In the genomic region with DNA sequence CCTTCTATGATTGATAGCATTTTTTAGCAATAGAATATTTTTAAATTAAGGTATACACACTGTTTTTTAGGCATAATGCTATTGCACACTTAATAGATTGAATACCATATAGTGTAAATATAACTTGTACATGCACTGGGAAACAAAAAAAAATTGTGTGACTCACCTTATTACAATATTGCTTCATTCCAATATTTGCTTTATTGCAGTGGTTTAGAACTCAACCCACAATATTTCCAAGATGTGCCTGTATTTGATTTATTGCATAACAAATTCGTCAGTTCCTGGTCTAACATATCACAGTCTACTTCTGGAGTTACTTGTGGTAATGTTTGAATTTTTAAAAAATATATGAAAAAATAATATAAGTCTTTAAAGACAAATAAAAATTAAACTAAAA, we compare ENCODE assay signal across 1 cellular context.
TF ChIP-seq lines count a peak whose summit lies in the region.

No MANE protein-coding gene starts in this region.

TF ChIP-seq in HepG2, 621 proteins besides CTCF, POLR2A, EP300 and RAD21 (continued from another document):
- TF ChIP-seq, protein P1, sequence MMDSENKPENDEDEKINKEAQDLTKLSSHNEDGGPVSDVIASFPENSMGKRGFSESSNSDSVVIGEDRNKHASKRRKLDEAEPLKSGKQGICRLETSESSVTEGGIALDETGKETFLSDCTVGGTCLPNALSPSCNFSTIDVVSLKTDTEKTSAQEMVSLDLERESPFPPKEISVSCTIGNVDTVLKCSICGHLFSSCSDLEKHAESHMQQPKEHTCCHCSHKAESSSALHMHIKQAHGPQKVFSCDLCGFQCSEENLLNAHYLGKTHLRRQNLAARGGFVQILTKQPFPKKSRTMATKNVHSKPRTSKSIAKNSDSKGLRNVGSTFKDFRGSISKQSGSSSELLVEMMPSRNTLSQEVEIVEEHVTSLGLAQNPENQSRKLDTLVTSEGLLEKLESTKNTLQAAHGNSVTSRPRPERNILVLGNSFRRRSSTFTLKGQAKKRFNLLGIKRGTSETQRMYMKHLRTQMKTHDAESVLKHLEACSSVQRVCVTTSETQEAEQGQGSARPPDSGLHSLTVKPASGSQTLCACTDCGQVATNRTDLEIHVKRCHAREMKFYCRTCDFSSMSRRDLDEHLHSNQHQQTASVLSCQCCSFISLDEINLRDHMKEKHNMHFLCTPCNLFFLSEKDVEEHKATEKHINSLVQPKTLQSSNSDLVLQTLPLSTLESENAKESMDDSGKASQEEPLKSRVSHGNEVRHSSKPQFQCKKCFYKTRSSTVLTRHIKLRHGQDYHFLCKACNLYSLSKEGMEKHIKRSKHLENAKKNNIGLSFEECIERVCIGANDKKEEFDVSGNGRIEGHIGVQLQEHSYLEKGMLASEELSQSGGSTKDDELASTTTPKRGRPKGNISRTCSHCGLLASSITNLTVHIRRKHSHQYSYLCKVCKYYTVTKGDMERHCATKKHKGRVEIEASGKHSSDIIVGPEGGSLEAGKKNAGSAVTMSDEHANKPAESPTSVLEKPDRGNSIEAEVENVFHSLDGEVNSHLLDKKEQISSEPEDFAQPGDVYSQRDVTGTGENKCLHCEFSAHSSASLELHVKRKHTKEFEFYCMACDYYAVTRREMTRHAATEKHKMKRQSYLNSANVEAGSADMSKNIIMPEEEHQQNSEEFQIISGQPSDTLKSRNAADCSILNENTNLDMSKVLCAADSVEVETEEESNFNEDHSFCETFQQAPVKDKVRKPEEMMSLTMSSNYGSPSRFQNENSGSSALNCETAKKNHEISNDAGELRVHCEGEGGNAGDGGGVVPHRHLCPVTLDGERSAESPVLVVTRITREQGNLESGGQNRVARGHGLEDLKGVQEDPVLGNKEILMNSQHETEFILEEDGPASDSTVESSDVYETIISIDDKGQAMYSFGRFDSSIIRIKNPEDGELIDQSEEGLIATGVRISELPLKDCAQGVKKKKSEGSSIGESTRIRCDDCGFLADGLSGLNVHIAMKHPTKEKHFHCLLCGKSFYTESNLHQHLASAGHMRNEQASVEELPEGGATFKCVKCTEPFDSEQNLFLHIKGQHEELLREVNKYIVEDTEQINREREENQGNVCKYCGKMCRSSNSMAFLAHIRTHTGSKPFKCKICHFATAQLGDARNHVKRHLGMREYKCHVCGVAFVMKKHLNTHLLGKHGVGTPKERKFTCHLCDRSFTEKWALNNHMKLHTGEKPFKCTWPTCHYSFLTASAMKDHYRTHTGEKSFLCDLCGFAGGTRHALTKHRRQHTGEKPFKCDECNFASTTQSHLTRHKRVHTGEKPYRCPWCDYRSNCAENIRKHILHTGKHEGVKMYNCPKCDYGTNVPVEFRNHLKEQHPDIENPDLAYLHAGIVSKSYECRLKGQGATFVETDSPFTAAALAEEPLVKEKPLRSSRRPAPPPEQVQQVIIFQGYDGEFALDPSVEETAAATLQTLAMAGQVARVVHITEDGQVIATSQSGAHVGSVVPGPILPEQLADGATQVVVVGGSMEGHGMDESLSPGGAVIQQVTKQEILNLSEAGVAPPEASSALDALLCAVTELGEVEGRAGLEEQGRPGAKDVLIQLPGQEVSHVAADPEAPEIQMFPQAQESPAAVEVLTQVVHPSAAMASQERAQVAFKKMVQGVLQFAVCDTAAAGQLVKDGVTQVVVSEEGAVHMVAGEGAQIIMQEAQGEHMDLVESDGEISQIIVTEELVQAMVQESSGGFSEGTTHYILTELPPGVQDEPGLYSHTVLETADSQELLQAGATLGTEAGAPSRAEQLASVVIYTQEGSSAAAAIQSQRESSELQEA (CRISPR knock-in tag; IDR thresholded peaks at IDR 0.05; ENCODE audit: not compliant biosample characterization): no peak
- TF ChIP-seq, protein P2, sequence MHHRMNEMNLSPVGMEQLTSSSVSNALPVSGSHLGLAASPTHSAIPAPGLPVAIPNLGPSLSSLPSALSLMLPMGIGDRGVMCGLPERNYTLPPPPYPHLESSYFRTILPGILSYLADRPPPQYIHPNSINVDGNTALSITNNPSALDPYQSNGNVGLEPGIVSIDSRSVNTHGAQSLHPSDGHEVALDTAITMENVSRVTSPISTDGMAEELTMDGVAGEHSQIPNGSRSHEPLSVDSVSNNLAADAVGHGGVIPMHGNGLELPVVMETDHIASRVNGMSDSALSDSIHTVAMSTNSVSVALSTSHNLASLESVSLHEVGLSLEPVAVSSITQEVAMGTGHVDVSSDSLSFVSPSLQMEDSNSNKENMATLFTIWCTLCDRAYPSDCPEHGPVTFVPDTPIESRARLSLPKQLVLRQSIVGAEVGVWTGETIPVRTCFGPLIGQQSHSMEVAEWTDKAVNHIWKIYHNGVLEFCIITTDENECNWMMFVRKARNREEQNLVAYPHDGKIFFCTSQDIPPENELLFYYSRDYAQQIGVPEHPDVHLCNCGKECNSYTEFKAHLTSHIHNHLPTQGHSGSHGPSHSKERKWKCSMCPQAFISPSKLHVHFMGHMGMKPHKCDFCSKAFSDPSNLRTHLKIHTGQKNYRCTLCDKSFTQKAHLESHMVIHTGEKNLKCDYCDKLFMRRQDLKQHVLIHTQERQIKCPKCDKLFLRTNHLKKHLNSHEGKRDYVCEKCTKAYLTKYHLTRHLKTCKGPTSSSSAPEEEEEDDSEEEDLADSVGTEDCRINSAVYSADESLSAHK (CRISPR knock-in tag; IDR thresholded peaks at IDR 0.05; ENCODE audit: borderline replicate concordance): no peak
- no peak for TF ChIP-seq SNAI1 (CRISPR knock-in tag; IDR thresholded peaks at IDR 0.05; ENCODE audit: borderline replicate concordance)
- no peak for TF ChIP-seq AGO1 (IDR thresholded peaks at IDR 0.05; ENCODE audit: low read depth, low read length, poor library complexity, severe bottlenecking)
- TF ChIP-seq GABPA (IDR thresholded peaks at IDR 0.05; ENCODE audit: low read depth, low read length): no peak
- TF ChIP-seq GABPA (CRISPR knock-in tag; IDR thresholded peaks at IDR 0.05; ENCODE audit: low read depth): no peak
- no peak for TF ChIP-seq ZNF333 (CRISPR knock-in tag; IDR thresholded peaks at IDR 0.05; ENCODE audit: borderline replicate concordance)
- no peak for TF ChIP-seq TEAD3 (CRISPR knock-in tag; optimal IDR thresholded peaks at IDR 0.05; ENCODE audit: borderline replicate concordance)
- no peak for TF ChIP-seq SIN3A (IDR thresholded peaks at IDR 0.05; ENCODE audit: borderline replicate concordance, low read depth, low read length)
- TF ChIP-seq GATAD2A (CRISPR knock-in tag; IDR thresholded peaks at IDR 0.05): peak; percentile 62; the same call in 1 of the 2 replicates
- no peak for TF ChIP-seq ZNF747 (CRISPR knock-in tag; IDR thresholded peaks at IDR 0.05; ENCODE audit: borderline replicate concordance)
- TF ChIP-seq, protein P3, sequence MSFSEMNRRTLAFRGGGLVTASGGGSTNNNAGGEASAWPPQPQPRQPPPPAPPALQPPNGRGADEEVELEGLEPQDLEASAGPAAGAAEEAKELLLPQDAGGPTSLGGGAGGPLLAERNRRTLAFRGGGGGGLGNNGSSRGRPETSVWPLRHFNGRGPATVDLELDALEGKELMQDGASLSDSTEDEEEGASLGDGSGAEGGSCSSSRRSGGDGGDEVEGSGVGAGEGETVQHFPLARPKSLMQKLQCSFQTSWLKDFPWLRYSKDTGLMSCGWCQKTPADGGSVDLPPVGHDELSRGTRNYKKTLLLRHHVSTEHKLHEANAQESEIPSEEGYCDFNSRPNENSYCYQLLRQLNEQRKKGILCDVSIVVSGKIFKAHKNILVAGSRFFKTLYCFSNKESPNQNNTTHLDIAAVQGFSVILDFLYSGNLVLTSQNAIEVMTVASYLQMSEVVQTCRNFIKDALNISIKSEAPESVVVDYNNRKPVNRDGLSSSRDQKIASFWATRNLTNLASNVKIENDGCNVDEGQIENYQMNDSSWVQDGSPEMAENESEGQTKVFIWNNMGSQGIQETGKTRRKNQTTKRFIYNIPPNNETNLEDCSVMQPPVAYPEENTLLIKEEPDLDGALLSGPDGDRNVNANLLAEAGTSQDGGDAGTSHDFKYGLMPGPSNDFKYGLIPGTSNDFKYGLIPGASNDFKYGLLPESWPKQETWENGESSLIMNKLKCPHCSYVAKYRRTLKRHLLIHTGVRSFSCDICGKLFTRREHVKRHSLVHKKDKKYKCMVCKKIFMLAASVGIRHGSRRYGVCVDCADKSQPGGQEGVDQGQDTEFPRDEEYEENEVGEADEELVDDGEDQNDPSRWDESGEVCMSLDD (CRISPR knock-in tag; IDR thresholded peaks at IDR 0.05; ENCODE audit: borderline replicate concordance): no peak
- no peak for TF ChIP-seq ZNF354B (CRISPR knock-in tag; IDR thresholded peaks at IDR 0.05)
- TF ChIP-seq TAF15 (IDR thresholded peaks at IDR 0.05; ENCODE audit: low read depth, low read length, poor library complexity, severe bottlenecking): no peak
- no peak for TF ChIP-seq SP140L (CRISPR knock-in tag; IDR thresholded peaks at IDR 0.05; ENCODE audit: borderline replicate concordance)
- TF ChIP-seq BCL6 (CRISPR knock-in tag; IDR thresholded peaks at IDR 0.05): no peak
- TF ChIP-seq, protein P4, sequence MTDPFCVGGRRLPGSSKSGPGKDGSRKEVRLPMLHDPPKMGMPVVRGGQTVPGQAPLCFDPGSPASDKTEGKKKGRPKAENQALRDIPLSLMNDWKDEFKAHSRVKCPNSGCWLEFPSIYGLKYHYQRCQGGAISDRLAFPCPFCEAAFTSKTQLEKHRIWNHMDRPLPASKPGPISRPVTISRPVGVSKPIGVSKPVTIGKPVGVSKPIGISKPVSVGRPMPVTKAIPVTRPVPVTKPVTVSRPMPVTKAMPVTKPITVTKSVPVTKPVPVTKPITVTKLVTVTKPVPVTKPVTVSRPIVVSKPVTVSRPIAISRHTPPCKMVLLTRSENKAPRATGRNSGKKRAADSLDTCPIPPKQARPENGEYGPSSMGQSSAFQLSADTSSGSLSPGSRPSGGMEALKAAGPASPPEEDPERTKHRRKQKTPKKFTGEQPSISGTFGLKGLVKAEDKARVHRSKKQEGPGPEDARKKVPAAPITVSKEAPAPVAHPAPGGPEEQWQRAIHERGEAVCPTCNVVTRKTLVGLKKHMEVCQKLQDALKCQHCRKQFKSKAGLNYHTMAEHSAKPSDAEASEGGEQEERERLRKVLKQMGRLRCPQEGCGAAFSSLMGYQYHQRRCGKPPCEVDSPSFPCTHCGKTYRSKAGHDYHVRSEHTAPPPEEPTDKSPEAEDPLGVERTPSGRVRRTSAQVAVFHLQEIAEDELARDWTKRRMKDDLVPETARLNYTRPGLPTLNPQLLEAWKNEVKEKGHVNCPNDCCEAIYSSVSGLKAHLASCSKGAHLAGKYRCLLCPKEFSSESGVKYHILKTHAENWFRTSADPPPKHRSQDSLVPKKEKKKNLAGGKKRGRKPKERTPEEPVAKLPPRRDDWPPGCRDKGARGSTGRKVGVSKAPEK (CRISPR knock-in tag; IDR thresholded peaks at IDR 0.05; ENCODE audit: borderline replicate concordance): no peak
- TF ChIP-seq SALL1 (CRISPR knock-in tag; IDR thresholded peaks at IDR 0.05): no peak
- peak; percentile 78 for TF ChIP-seq CEBPB (IDR thresholded peaks at IDR 0.05; ENCODE audit: borderline replicate concordance, low read depth, low read length)
- TF ChIP-seq MAFG (CRISPR knock-in tag; IDR thresholded peaks at IDR 0.05): no peak
- TF ChIP-seq ZNF30 (CRISPR knock-in tag; IDR thresholded peaks at IDR 0.05): no peak
- TF ChIP-seq, protein P5, sequence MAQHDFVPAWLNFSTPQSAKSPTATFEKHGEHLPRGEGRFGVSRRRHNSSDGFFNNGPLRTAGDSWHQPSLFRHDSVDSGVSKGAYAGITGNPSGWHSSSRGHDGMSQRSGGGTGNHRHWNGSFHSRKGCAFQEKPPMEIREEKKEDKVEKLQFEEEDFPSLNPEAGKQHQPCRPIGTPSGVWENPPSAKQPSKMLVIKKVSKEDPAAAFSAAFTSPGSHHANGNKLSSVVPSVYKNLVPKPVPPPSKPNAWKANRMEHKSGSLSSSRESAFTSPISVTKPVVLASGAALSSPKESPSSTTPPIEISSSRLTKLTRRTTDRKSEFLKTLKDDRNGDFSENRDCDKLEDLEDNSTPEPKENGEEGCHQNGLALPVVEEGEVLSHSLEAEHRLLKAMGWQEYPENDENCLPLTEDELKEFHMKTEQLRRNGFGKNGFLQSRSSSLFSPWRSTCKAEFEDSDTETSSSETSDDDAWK (CRISPR knock-in tag; IDR thresholded peaks at IDR 0.05): no peak
- TF ChIP-seq ZNF589 (CRISPR knock-in tag; conservative IDR thresholded peaks at IDR 0.05): no peak
- TF ChIP-seq NFE2L2 (IDR thresholded peaks at IDR 0.05; ENCODE audit: low read length): no peak
- no peak for TF ChIP-seq CENPT (CRISPR knock-in tag; IDR thresholded peaks at IDR 0.05; ENCODE audit: low read depth)
